In genomic region chr2:97781981-97782380, GRCh38 we compare ENCODE assay signal across 23 cellular contexts.
A peak's percentile ranks its signal among the peaks of the same experiment; 100 is the strongest.
DNase-seq lines count a peak whose midpoint lies in the region; ATAC-seq and TF ChIP-seq lines count a peak whose summit lies in the region.
"Had no signal": no experiment of that assay in that cellular context is flagged by ENCODE, and none has a peak within 500 bp of the region (broad histone marks: within the 10 kb centered on the region; RNA-seq: fewer than 3 reads in every experiment).

No MANE protein-coding gene starts in this region.

- H3K27ac ChIP-seq in mammary epithelial cell (ENCODE audit: insufficient read depth, low read depth, low read length) (no peak overlapping the region), heart right ventricle (no peak overlapping the region), transverse colon (peak overlapping the region; percentile 69 to 80 (median 76))
- H3K27ac ChIP-seq: adrenal gland, foreskin keratinocyte, parathyroid adenoma, testis had no signal

- H3K9ac ChIP-seq in mammary epithelial cell (ENCODE audit: insufficient read depth, low read length), result no peak overlapping the region
- H3K9ac ChIP-seq: parathyroid adenoma had no signal

- H3K9me3 Mint-ChIP-seq in MCF 10A (ENCODE audit: unreplicated experiment), result no peaks in the 10 kb centered on the region
- H3K9me3 Mint-ChIP-seq: activated CD4-positive, alpha-beta memory T cell treated with anti-CD3 and anti-CD28 coated beads, Interleukin-2, amount 10 ng/mL, durations not matched to agents 7 days and 5 days; HFFc6; natural killer cell; stimulated activated memory B cell treated with anti-CD40 and anti-IgM and Interleukin-4, amounts not matched to agents 10 μg/mL and 1 μg/mL and 100 μg/mL, for 72 hours had no signal

- H3K4me1 Mint-ChIP-seq in MCF 10A (ENCODE audit: insufficient read depth, unreplicated experiment), result no peaks in the 10 kb centered on the region
- H3K4me1 Mint-ChIP-seq: activated CD4-positive, alpha-beta memory T cell treated with anti-CD3 and anti-CD28 coated beads, Interleukin-2, amount 10 ng/mL, durations not matched to agents 7 days and 5 days had no signal

- dilution Hi-C loops in mammary epithelial cell (cut with HindIII; ENCODE audit: low sequenced_read_pairs), result no loop called here

- TF ChIP-seq CTCF in mammary epithelial cell (conservative IDR thresholded peaks at IDR 0.05 in 1 of 2, IDR thresholded peaks at IDR 0.05 in 1 of 2; ENCODE audit: extremely low read depth in 1 of 2, insufficient read depth in 1 of 2, low read depth in 1 of 2, low read length in 2 of 2) (no peak), MCF 10A (IDR thresholded peaks at IDR 0.05; ENCODE audit: unreplicated experiment) (no peak), heart right ventricle (IDR thresholded peaks at IDR 0.05) (no peak), transverse colon (IDR thresholded peaks at IDR 0.05) (no peak)

- H4K20me1 ChIP-seq in mammary epithelial cell (ENCODE audit: insufficient read depth, low read length), result no peaks in the 10 kb centered on the region

- peaks cover 6% of the 10 kb centered on the region for H3K36me3 Mint-ChIP-seq in MCF 10A (ENCODE audit: insufficient read depth, unreplicated experiment)
- H3K36me3 Mint-ChIP-seq: natural killer cell had no signal

- TF ChIP-seq EP300 in transverse colon (IDR thresholded peaks at IDR 0.05; ENCODE audit: low read depth), result no peak

- TF ChIP-seq POLR2A in transverse colon (IDR thresholded peaks at IDR 0.05), result no peak

- no peak overlapping the region for H2AFZ ChIP-seq in mammary epithelial cell (ENCODE audit: low read depth, low read length)
- H2AFZ ChIP-seq: parathyroid adenoma had no signal

- DNase-seq in mammary epithelial cell (peak; percentile 17), MCF 10A (ENCODE audit: unreplicated experiment) (no peak), NCI-H69 (lab: John Stamatoyannopoulos, UW) (peak; percentile 74), heart right ventricle (no peak), transverse colon (peak; percentile 78), SKM-1 (lab: John Stamatoyannopoulos, UW; ENCODE audit: unreplicated experiment) (no peak), NOMO-1 treated with DMSO at 0.1 percent for 48 hours (lab: John Stamatoyannopoulos, UW; ENCODE audit: unreplicated experiment) (no peak)
- DNase-seq: activated CD4-positive, alpha-beta memory T cell treated with anti-CD3 and anti-CD28 coated beads, Interleukin-2, amount 10 ng/mL, durations not matched to agents 7 days and 5 days; activated gamma-delta T cell; activated T-cell treated with anti-CD3 and anti-CD28 coated beads for 4 hours; adrenal gland; foreskin keratinocyte; HFFc6; natural killer cell; NCI-H1436 treated with DMSO at 0.1 percent for 48 hours; NCI-H524; stimulated activated CD4-positive, alpha-beta T cell treated with anti-CD3 and anti-CD28 coated beads, Interleukin-1b, Interleukin-23, amount 100 ng/mL, for 48 hours; T-helper 2 cell; testis had no signal

- ATAC-seq in heart right ventricle (peak in 6 of 8 donors; percentile 44 to 89 (median 62)), GM19351 (IDR thresholded peaks at IDR 0.05; ENCODE audit: unreplicated experiment) (no peak)
- ATAC-seq: foreskin keratinocyte; HepG2; natural killer cell; stimulated activated memory B cell treated with anti-CD40 and anti-IgM and Interleukin-4, amounts not matched to agents 10 μg/mL and 1 μg/mL and 100 μg/mL, for 72 hours had no signal

- intact Hi-C loops in mammary epithelial cell (cut with micrococcal nuclease) (no loop called here), MCF 10A (cut with micrococcal nuclease) (no loop called here), heart right ventricle (cut with DNase I) (no loop called here), transverse colon (cut with DNase I; ENCODE audit: low total_unique reads) (no loop called here)

- H3K27ac Mint-ChIP-seq in MCF 10A (ENCODE audit: low read depth, unreplicated experiment), result no peak overlapping the region
- H3K27ac Mint-ChIP-seq: activated CD4-positive, alpha-beta memory T cell treated with anti-CD3 and anti-CD28 coated beads, Interleukin-2, amount 10 ng/mL, durations not matched to agents 7 days and 5 days; HFFc6 had no signal

- peaks cover 24% of the 10 kb centered on the region for H3K79me2 ChIP-seq in mammary epithelial cell (ENCODE audit: insufficient read depth, low read length)

- H3K4me2 ChIP-seq in mammary epithelial cell (ENCODE audit: insufficient read depth, low read depth, low read length), result no peak overlapping the region

- H3K4me3 Mint-ChIP-seq in MCF 10A (ENCODE audit: unreplicated experiment), result no peak overlapping the region
- H3K4me3 Mint-ChIP-seq: activated CD4-positive, alpha-beta memory T cell treated with anti-CD3 and anti-CD28 coated beads, Interleukin-2, amount 10 ng/mL, durations not matched to agents 7 days and 5 days; HFFc6; natural killer cell; stimulated activated memory B cell treated with anti-CD40 and anti-IgM and Interleukin-4, amounts not matched to agents 10 μg/mL and 1 μg/mL and 100 μg/mL, for 72 hours had no signal

- H3K27me3 Mint-ChIP-seq in MCF 10A (ENCODE audit: insufficient read depth, unreplicated experiment), result no peaks in the 10 kb centered on the region
- H3K27me3 Mint-ChIP-seq: activated CD4-positive, alpha-beta memory T cell treated with anti-CD3 and anti-CD28 coated beads, Interleukin-2, amount 10 ng/mL, durations not matched to agents 7 days and 5 days; stimulated activated memory B cell treated with anti-CD40 and anti-IgM and Interleukin-4, amounts not matched to agents 10 μg/mL and 1 μg/mL and 100 μg/mL, for 72 hours had no signal

- CTCF ChIA-PET in mammary epithelial cell (lab: Charles Lee; ENCODE audit: low non-redundant PET) (no interaction called here), MCF 10A (lab: Yijun Ruan, JAX) (no interaction called here)

- no peaks in the 10 kb centered on the region for H3K9me3 ChIP-seq in mammary epithelial cell (replicated peaks; ENCODE audit: insufficient read depth, low read length)
- no peaks in the 10 kb centered on the region for H3K9me3 ChIP-seq in heart right ventricle
- no peaks in the 10 kb centered on the region for H3K9me3 ChIP-seq in transverse colon
- H3K9me3 ChIP-seq: adrenal gland, testis had no signal

- POLR2A ChIA-PET in MCF 10A (lab: Yijun Ruan, JAX), result interaction anchor here (1.1 kb wide), 1 partner anchor 9 kb away, joined by 4 read pairs; no protein-coding TSS in a partner anchor

- H3K36me3 ChIP-seq in mammary epithelial cell (ENCODE audit: insufficient read depth, low read length) (peaks cover 7% of the 10 kb centered on the region), heart right ventricle (peaks cover 0 to 31% (median 0%) of the 10 kb centered on the region in 9 donors), transverse colon (no peaks in the 10 kb centered on the region)
- H3K36me3 ChIP-seq: adrenal gland had no signal

- BruUV-seq in mammary epithelial cell (replicated peaks; lab: Mats Ljungman, UMichigan) (no TSS peak), MCF 10A (replicated peaks; lab: Mats Ljungman, UMichigan) (no TSS peak)

- no peaks in the 10 kb centered on the region for H3K27me3 ChIP-seq in mammary epithelial cell (ENCODE audit: insufficient read depth, low read length)
- H3K27me3 ChIP-seq in heart right ventricle, result no peaks in the 10 kb centered on the region
- no peaks in the 10 kb centered on the region for H3K27me3 ChIP-seq in transverse colon
- H3K27me3 ChIP-seq: adrenal gland, foreskin keratinocyte, testis had no signal

- H3K4me1 ChIP-seq in mammary epithelial cell (ENCODE audit: insufficient read depth, low read length) (no peaks in the 10 kb centered on the region), heart right ventricle (peaks cover 0 to 13% (median 0%) of the 10 kb centered on the region in 9 donors), transverse colon (peaks cover 0 to 38% (median 13%) of the 10 kb centered on the region in 4 donors)
- H3K4me1 ChIP-seq: testis had no signal

- in situ Hi-C loops in mammary epithelial cell (cut with MboI; ENCODE audit: low sequenced_read_pairs in 2 of 2), result no loop called here
- in situ Hi-C loops in transverse colon (cut with MboI; ENCODE audit: low pct_ligation_motif_present in 1 of 4, low pct_unique_long_range_greater_than_20kb in 1 of 4, low sequenced_read_pairs in 3 of 4), result no loop called here

- no peak overlapping the region for H3K4me3 ChIP-seq in mammary epithelial cell (replicated peaks in 1 of 3; ENCODE audit: insufficient read depth in 1 of 3, low read depth in 2 of 3, low read length in 3 of 3)
- H3K4me3 ChIP-seq in heart right ventricle, result no peak overlapping the region
- peak overlapping the region in 1 of 4 donors; percentile 23 for H3K4me3 ChIP-seq in transverse colon
- H3K4me3 ChIP-seq: adrenal gland, testis had no signal

- WGBS in mammary epithelial cell (ENCODE audit: low coverage, missing lambda C conversion rate), result 98% methylated on average over 4 of the region's 4 CpGs
- 66 to 71% methylated on average over 4 of the region's 4 CpGs for WGBS in heart right ventricle, 2 donors
- WGBS in transverse colon (ENCODE audit: low coverage in 1 of 2), 2 donors, result 75% methylated on average over 4 of the region's 4 CpGs; no CpG with 5 or more reads in 1 of the 2 donors

Comparison
In these comparisons a context has a peak if more than half of its experiments do, and no peak if none do; other contexts are left out.
1. DNase-seq: peak in mammary epithelial cell (single experiment), NCI-H69 (single experiment) and transverse colon (single experiment); none in MCF 10A (single experiment), heart right ventricle (0 of 2), SKM-1 (single experiment) and NOMO-1 treated with DMSO at 0.1 percent for 48 hours (single experiment).
2. H3K27ac ChIP-seq: peak in transverse colon (4 of 4); none in mammary epithelial cell (single experiment) and heart right ventricle (0 of 10).